In the genomic region with DNA sequence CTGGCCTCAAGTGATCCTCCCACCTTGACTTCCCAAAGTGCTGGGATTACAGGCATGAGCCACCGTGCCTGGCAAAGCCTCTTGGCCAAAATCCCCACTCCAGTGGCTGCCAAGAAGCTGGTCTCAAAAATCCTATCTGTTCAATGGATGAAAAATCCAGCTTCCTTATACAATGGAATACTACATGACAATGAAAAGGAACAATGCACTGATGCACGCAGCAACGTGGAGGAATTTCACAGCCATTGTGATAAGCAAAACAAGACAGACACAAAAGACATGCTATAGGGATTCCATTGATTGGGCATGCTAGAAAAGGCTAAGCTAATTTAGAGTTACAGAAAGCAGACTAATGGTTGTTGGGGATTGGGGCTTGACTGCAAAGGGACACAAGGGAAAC, we compare ENCODE assay signal across 19 cellular contexts. TPM values are rescaled to one million over a fixed set of nuclear protein-coding genes. Genes with fewer than 3 reads are reported as not detected.
DNase-seq lines count a peak whose midpoint lies in the region; ATAC-seq, FAIRE-seq and TF ChIP-seq lines count a peak whose summit lies in the region.
"Had no signal": no experiment of that assay in that cellular context is flagged by ENCODE, and none has a peak within 500 bp of the region (broad histone marks: within the 10 kb centered on the region; RNA-seq: fewer than 3 reads in every experiment).

No MANE protein-coding gene starts in this region.

- H3K27me3 ChIP-seq in KMS-11 (ENCODE audit: insufficient read depth, low read depth) (no peaks in the 10 kb centered on the region), K562 (ENCODE audit: control insufficient read depth in 2 of 2, insufficient read depth in 2 of 2, low read length in 2 of 2) (peaks cover 16 to 47% of the 10 kb centered on the region in 2 experiments), upper lobe of left lung (no peaks in the 10 kb centered on the region)
- H3K27me3 ChIP-seq: BLaER1 had no signal

- CTCF ChIA-PET in HEK293 (lab: Yijun Ruan, JAX): interaction anchor here (0.6 to 4.7 kb wide), 23 partner anchors 9 to 587 kb away, joined by 3 to 36 read pairs (median 5); a partner anchor contains a TSS
- CTCF ChIA-PET in K562 (lab: Yijun Ruan, JAX; ENCODE audit: low intra/inter-chr PET ratio): no interaction called here

- WGBS in K562 (ENCODE audit: insufficient coverage, low coverage, missing lambda C conversion rate): 0% methylated on average over 3 of the region's 3 CpGs
- 24 to 38% methylated on average over 3 of the region's 3 CpGs for WGBS in upper lobe of left lung, 2 donors

- no peak for FAIRE-seq in K562 (lab: Jason Lieb, UNC)
- FAIRE-seq: A204.1 had no signal

- H3K36me3 Mint-ChIP-seq in activated naive CD8-positive, alpha-beta T cell treated with anti-CD3 and anti-CD28 coated beads, Interleukin-2, amount 10 ng/mL, durations not matched to agents 7 days and 5 days: no peaks in the 10 kb centered on the region
- H3K36me3 Mint-ChIP-seq in activated naive CD8-positive, alpha-beta T cell treated with anti-CD3 and anti-CD28 coated beads, Interleukin-2, amount 50 U/mL, for 24 hours (ENCODE audit: low read depth): no peaks in the 10 kb centered on the region
- H3K36me3 Mint-ChIP-seq: CD14-positive monocyte; CD4-positive, alpha-beta memory T cell; CD4-positive, CD25-positive, alpha-beta regulatory T cell; CD8-positive, alpha-beta memory T cell had no signal

- H3K27me3 Mint-ChIP-seq in activated naive CD8-positive, alpha-beta T cell treated with anti-CD3 and anti-CD28 coated beads, Interleukin-2, amount 10 ng/mL, durations not matched to agents 7 days and 5 days: peaks cover 3% of the 10 kb centered on the region
- H3K27me3 Mint-ChIP-seq in activated naive CD8-positive, alpha-beta T cell treated with anti-CD3 and anti-CD28 coated beads, Interleukin-2, amount 50 U/mL, for 24 hours: no peaks in the 10 kb centered on the region

- peaks cover 8% of the 10 kb centered on the region for H3K4me1 Mint-ChIP-seq in activated naive CD8-positive, alpha-beta T cell treated with anti-CD3 and anti-CD28 coated beads, Interleukin-2, amount 10 ng/mL, durations not matched to agents 7 days and 5 days
- peaks cover 17% of the 10 kb centered on the region for H3K4me1 Mint-ChIP-seq in activated naive CD8-positive, alpha-beta T cell treated with anti-CD3 and anti-CD28 coated beads, Interleukin-2, amount 50 U/mL, for 24 hours

- H3K4me3 ChIP-seq in HEK293 (ENCODE audit: low read depth, low read length): no peak overlapping the region
- no peak overlapping the region for H3K4me3 ChIP-seq in KMS-11 (IDR thresholded peaks at IDR 0.05; ENCODE audit: insufficient read depth, low read depth, low read length)
- H3K4me3 ChIP-seq in K562: no peak overlapping the region
- no peak overlapping the region for H3K4me3 ChIP-seq in upper lobe of left lung
- H3K4me3 ChIP-seq: BLaER1, GM12878 had no signal

- in situ Hi-C loops in K562 (cut with MboI): no loop called here

- peak overlapping the region; percentile 64 for H3K27ac Mint-ChIP-seq in activated naive CD8-positive, alpha-beta T cell treated with anti-CD3 and anti-CD28 coated beads, Interleukin-2, amount 10 ng/mL, durations not matched to agents 7 days and 5 days
- no peak overlapping the region for H3K27ac Mint-ChIP-seq in activated naive CD8-positive, alpha-beta T cell treated with anti-CD3 and anti-CD28 coated beads, Interleukin-2, amount 50 U/mL, for 24 hours

- H3K9me1 ChIP-seq in K562 (ENCODE audit: control insufficient read depth, insufficient read depth, low read length): no peaks in the 10 kb centered on the region

- TF ChIP-seq EP300 in K562 (IDR thresholded peaks at IDR 0.05; ENCODE audit: low read length) (no peak), upper lobe of left lung (IDR thresholded peaks at IDR 0.05) (no peak)

- H3K4me1 ChIP-seq in HEK293 (ENCODE audit: control insufficient read depth, insufficient read depth, low read length) (no peaks in the 10 kb centered on the region), KMS-11 (ENCODE audit: low read depth, poor library complexity, severe bottlenecking) (no peaks in the 10 kb centered on the region), K562 (replicated peaks in 1 of 2; ENCODE audit: control insufficient read depth in 2 of 2, insufficient read depth in 2 of 2, low read length in 2 of 2) (no peaks in the 10 kb centered on the region), upper lobe of left lung (no peaks in the 10 kb centered on the region)
- H3K4me1 ChIP-seq: BE2C, BLaER1 had no signal

- TF ChIP-seq CTCF in HEK293 (tag by site-specific recombination; IDR thresholded peaks at IDR 0.05) (no peak), KMS-11 (conservative IDR thresholded peaks at IDR 0.05; ENCODE audit: low read depth, low read length) (no peak), K562 (IDR thresholded peaks at IDR 0.05 in 2 of 3, conservative IDR thresholded peaks at IDR 0.05 in 1 of 3; ENCODE audit: insufficient read depth in 2 of 3, low read depth in 1 of 3, low read length in 3 of 3) (no peak), upper lobe of left lung (IDR thresholded peaks at IDR 0.05) (no peak)

- H3K9ac ChIP-seq in KMS-11 (no peak overlapping the region), K562 (ENCODE audit: insufficient read depth in 1 of 2, low read depth in 2 of 2, low read length in 2 of 2) (no peak overlapping the region)
- H3K9ac ChIP-seq: BLaER1 had no signal

- H3K4me3 Mint-ChIP-seq in activated naive CD8-positive, alpha-beta T cell treated with anti-CD3 and anti-CD28 coated beads, Interleukin-2, amount 10 ng/mL, durations not matched to agents 7 days and 5 days: no peak overlapping the region
- no peak overlapping the region for H3K4me3 Mint-ChIP-seq in activated naive CD8-positive, alpha-beta T cell treated with anti-CD3 and anti-CD28 coated beads, Interleukin-2, amount 50 U/mL, for 24 hours
- H3K4me3 Mint-ChIP-seq: CD4-positive, CD25-positive, alpha-beta regulatory T cell had no signal

- no peak for DNase-seq in activated naive CD8-positive, alpha-beta T cell treated with anti-CD3 and anti-CD28 coated beads, Interleukin-2, amount 10 ng/mL, durations not matched to agents 7 days and 5 days
- no peak for DNase-seq in activated naive CD8-positive, alpha-beta T cell treated with anti-CD3 and anti-CD28 coated beads, Interleukin-2, amount 50 U/mL, for 24 hours
- DNase-seq in K562 (ENCODE audit: extremely low read depth in 1 of 4, low spot score in 3 of 4) (no peak), upper lobe of left lung (no peak), cortex of kidney (lab: John Stamatoyannopoulos, UW) (no peak), mucosa of gallbladder (ENCODE audit: low spot score) (no peak)
- DNase-seq: 8988T, DMS 273 treated with DMSO at 0.1 percent for 48 hours had no signal

- POLR2A ChIA-PET in activated naive CD8-positive, alpha-beta T cell treated with anti-CD3 and anti-CD28 coated beads, Interleukin-2, amount 10 ng/mL, durations not matched to agents 7 days and 5 days (lab: Charles Lee): interaction anchor here (2.0 kb wide), 1 partner anchor 13 kb away, joined by 14 read pairs; a partner anchor contains a TSS
- POLR2A ChIA-PET in HEK293 (lab: Yijun Ruan, JAX): no interaction called here
- POLR2A ChIA-PET in K562 (lab: Yijun Ruan, JAX): interaction anchor here (1.0 to 1.4 kb wide), 3 partner anchors 13 to 15 kb away, joined by 3 to 6 read pairs (median 4); a partner anchor contains a TSS

- intact Hi-C loops in K562 (cut with micrococcal nuclease): no loop called here

- H3K9me3 Mint-ChIP-seq in activated naive CD8-positive, alpha-beta T cell treated with anti-CD3 and anti-CD28 coated beads, Interleukin-2, amount 10 ng/mL, durations not matched to agents 7 days and 5 days: no peaks in the 10 kb centered on the region
- H3K9me3 Mint-ChIP-seq in activated naive CD8-positive, alpha-beta T cell treated with anti-CD3 and anti-CD28 coated beads, Interleukin-2, amount 50 U/mL, for 24 hours: no peaks in the 10 kb centered on the region
- H3K9me3 Mint-ChIP-seq: CD14-positive monocyte; CD4-positive, alpha-beta memory T cell had no signal

- H4K20me1 ChIP-seq in KMS-11 (ENCODE audit: insufficient read depth) (no peaks in the 10 kb centered on the region), K562 (replicated peaks; ENCODE audit: control insufficient read depth, insufficient read depth, low read length) (no peaks in the 10 kb centered on the region)
- H4K20me1 ChIP-seq: BLaER1 had no signal

- no peak for ATAC-seq in activated naive CD8-positive, alpha-beta T cell treated with anti-CD3 and anti-CD28 coated beads, Interleukin-2, amount 10 ng/mL, durations not matched to agents 7 days and 5 days (ENCODE audit: low read depth)
- no peak for ATAC-seq in activated naive CD8-positive, alpha-beta T cell treated with anti-CD3 and anti-CD28 coated beads, Interleukin-2, amount 50 U/mL, for 24 hours
- ATAC-seq in K562 (no peak), upper lobe of left lung (ENCODE audit: low FRiP score in 2 of 2) (no peak)

- H3K79me2 ChIP-seq in KMS-11 (ENCODE audit: insufficient read depth, low read depth) (no peaks in the 10 kb centered on the region), K562 (ENCODE audit: control insufficient read depth, insufficient read depth, low read length) (no peaks in the 10 kb centered on the region)

- BruUV-seq in K562 (replicated peaks; lab: Mats Ljungman, UMichigan): no TSS peak

- H3K27ac ChIP-seq in HEK293 (ENCODE audit: extremely low read depth, low read depth, low read length) (no peak overlapping the region), KMS-11 (no peak overlapping the region), K562 (ENCODE audit: extremely low read depth, low read depth, low read length) (no peak overlapping the region), upper lobe of left lung (no peak overlapping the region)
- H3K27ac ChIP-seq: BLaER1 had no signal

- H3K9me3 ChIP-seq in HEK293 (ENCODE audit: control insufficient read depth, insufficient read depth, low read depth, low read length) (no peaks in the 10 kb centered on the region), K562 (replicated peaks; ENCODE audit: control insufficient read depth, insufficient read depth, low read depth, low read length) (no peaks in the 10 kb centered on the region), upper lobe of left lung (no peaks in the 10 kb centered on the region)
- H3K9me3 ChIP-seq: BE2C, BLaER1 had no signal

- TF ChIP-seq POLR2A in K562 (conservative IDR thresholded peaks at IDR 0.05) (no peak), upper lobe of left lung (IDR thresholded peaks at IDR 0.05) (no peak)

- H3K4me2 ChIP-seq in KMS-11 (no peak overlapping the region), K562 (ENCODE audit: insufficient read depth, low read length) (no peak overlapping the region)
- H3K4me2 ChIP-seq: BLaER1 had no signal

- H2AFZ ChIP-seq in KMS-11 (ENCODE audit: low read depth) (peak overlapping the region; percentile 64; the same call in 1 of the 2 replicates), K562 (ENCODE audit: low read depth, low read length) (no peak overlapping the region)

- H3K36me3 ChIP-seq in HEK293 (ENCODE audit: control insufficient read depth in 2 of 2, insufficient read depth in 1 of 2, low read length in 2 of 2) (no peaks in the 10 kb centered on the region), KMS-11 (ENCODE audit: insufficient read depth) (no peaks in the 10 kb centered on the region), K562 (ENCODE audit: control insufficient read depth, insufficient read depth, low read length) (no peaks in the 10 kb centered on the region), upper lobe of left lung (no peaks in the 10 kb centered on the region)
- H3K36me3 ChIP-seq: BE2C, BLaER1 had no signal

- TF ChIP-seq RAD21 in K562 (CRISPR knock-in tag; conservative IDR thresholded peaks at IDR 0.05 in 1 of 2, IDR thresholded peaks at IDR 0.05 in 1 of 2): no peak

RNA-seq across cellular contexts. Expression of a gene that starts 13.1 kb away (rescaled TPM):
- total RNA-seq in activated naive CD8-positive, alpha-beta T cell treated with anti-CD3 and anti-CD28 coated beads, Interleukin-2, amount 10 ng/mL, durations not matched to agents 7 days and 5 days: 100 to 1,000 TPM; 188 to 194 TPM
- total RNA-seq in K562 (2011; cell fraction: chromatin; rRNA removed; ENCODE audit: low replicate concordance): 132 and 237 TPM in 2 replicates
- total RNA-seq in K562 (2011; cell fraction: nucleolus; rRNA removed): 53.5 and 61.5 TPM in 2 replicates
- 121 and 188 TPM in 2 replicates for total RNA-seq in K562 (2011; cell fraction: nucleoplasm; rRNA removed)
- total RNA-seq in K562 (2014; rRNA removed) (109 and 113 TPM in 2 replicates), K562 (2014; rRNA removed; fragmentation: Illumina TruSeq; extraction: Trizol) (128 and 129 TPM in 2 replicates), K562 (2015; rRNA removed; fragmentation: Illumina TruSeq; extraction: Trizol) (112 and 113 TPM in 2 replicates), K562 (2021) (141 and 147 TPM in 2 replicates), upper lobe of left lung (10 to 100 TPM in 5 of 6 donors, 1 to 10 TPM in 1; 5.2 to 47.1 (median 18.3) TPM), mucosa of gallbladder (42.7 TPM)
- polyA plus RNA-seq in K562 (2011; rRNA removed) (227 and 261 TPM in 2 replicates), K562 (2014; fragmentation: Illumina TruSeq; extraction: Trizol) (190 and 197 TPM in 2 replicates), K562 (2014; fragmentation: Nextera tagmentation; extraction: Ambion mirVana) (10 to 100 TPM; 31.8 to 34.0 TPM), K562 (2014; rRNA removed) (83.1 and 101 TPM in 2 replicates)
- 191 and 230 TPM in 2 replicates for polyA plus RNA-seq in K562 (2011; cell fraction: cytosol; rRNA removed)
- polyA plus RNA-seq in K562 (2011; cell fraction: nucleus; rRNA removed): 171 and 185 TPM in 2 replicates
- polyA plus RNA-seq in K562 (2012): 80.2 and 143 TPM in 2 replicates
- 473 and 585 TPM in 2 replicates for polyA minus RNA-seq in K562 (2011; rRNA and poly(A)+ RNA removed)
- polyA minus RNA-seq in K562 (2011; cell fraction: cytosol; rRNA and poly(A)+ RNA removed): 144 and 181 TPM in 2 replicates
- polyA minus RNA-seq in K562 (2011; cell fraction: nucleus; rRNA and poly(A)+ RNA removed): 52.8 and 105 TPM in 2 replicates

RNA-seq across cellular contexts. Expression of a gene that starts 21.3 kb away (rescaled TPM):
- not detected for total RNA-seq in activated naive CD8-positive, alpha-beta T cell treated with anti-CD3 and anti-CD28 coated beads, Interleukin-2, amount 10 ng/mL, durations not matched to agents 7 days and 5 days
- not detected in 2 replicates for total RNA-seq in K562 (2011; cell fraction: chromatin; rRNA removed; ENCODE audit: low replicate concordance)
- not detected in 2 replicates for total RNA-seq in K562 (2011; cell fraction: nucleolus; rRNA removed)
- not detected in 2 replicates for total RNA-seq in K562 (2011; cell fraction: nucleoplasm; rRNA removed)
- total RNA-seq in K562 (2014; rRNA removed): not detected in 2 replicates
- total RNA-seq in K562 (2014; rRNA removed; fragmentation: Illumina TruSeq; extraction: Trizol): not detected in 2 replicates
- total RNA-seq in K562 (2015; rRNA removed; fragmentation: Illumina TruSeq; extraction: Trizol): not detected in 2 replicates
- total RNA-seq in K562 (2021): not detected in 2 replicates
- polyA plus RNA-seq in K562 (2011; rRNA removed): not detected in 2 replicates
- not detected in 2 replicates for polyA plus RNA-seq in K562 (2011; cell fraction: cytosol; rRNA removed)
- polyA plus RNA-seq in K562 (2011; cell fraction: nucleus; rRNA removed): not detected in 2 replicates
- polyA plus RNA-seq in K562 (2012): not detected in 2 replicates
- not detected in 2 replicates for polyA plus RNA-seq in K562 (2014; fragmentation: Illumina TruSeq; extraction: Trizol)
- not detected for polyA plus RNA-seq in K562 (2014; fragmentation: Nextera tagmentation; extraction: Ambion mirVana)
- polyA plus RNA-seq in K562 (2014; rRNA removed): not detected in 2 replicates
- polyA minus RNA-seq in K562 (2011; rRNA and poly(A)+ RNA removed): not detected in 2 replicates
- not detected in 2 replicates for polyA minus RNA-seq in K562 (2011; cell fraction: cytosol; rRNA and poly(A)+ RNA removed)
- polyA minus RNA-seq in K562 (2011; cell fraction: nucleus; rRNA and poly(A)+ RNA removed): not detected in 2 replicates
- under 1 TPM in 4 of 6 donors, not detected in 2; 0.09 to 0.81 (median 0.47) TPM for total RNA-seq in upper lobe of left lung
- total RNA-seq in mucosa of gallbladder: 0.81 TPM
- total RNA-seq: CD4-positive, alpha-beta memory T cell; CD4-positive, CD25-positive, alpha-beta regulatory T cell; CD8-positive, alpha-beta memory T cell; G401; GM12878 had no signal
- polyA plus RNA-seq: CD14-positive monocyte; CD4-positive, alpha-beta memory T cell; CD4-positive, CD25-positive, alpha-beta regulatory T cell; CD8-positive, alpha-beta memory T cell; GM12878 had no signal
